ENCODE assay signal across 8 cellular contexts in genomic region chr15:51229907-51230328, GRCh38.
A peak's percentile ranks its signal among the peaks of the same experiment; 100 is the strongest.
DNase-seq lines count a peak whose midpoint lies in the region; ATAC-seq and TF ChIP-seq lines count a peak whose summit lies in the region.

No MANE protein-coding gene starts in this region.

- 45% methylated on average over 2 of the region's 2 CpGs for WGBS in SK-N-SH (ENCODE audit: low lambda C conversion rate)
- 22 to 23% methylated on average over 2 of the region's 2 CpGs for WGBS in aorta, 2 donors

- H3K9ac ChIP-seq in SK-N-SH = no peak overlapping the region

- TF ChIP-seq CTCF in SK-N-SH (IDR thresholded peaks at IDR 0.05) = peak; percentile 55

- H3K4me1 ChIP-seq in SK-N-SH (ENCODE audit: control insufficient read depth in 1 of 2, insufficient read depth in 2 of 2, low read depth in 1 of 2, low read length in 1 of 2) (peaks cover 3 to 11% of the 10 kb centered on the region in 2 experiments; a peak in 2 of 4 replicates), aorta (ENCODE audit: control insufficient read depth in 1 of 2, insufficient read depth in 2 of 2, low read length in 2 of 2) (peaks cover 3 to 9% of the 10 kb centered on the region in 2 donors)

- no peak overlapping the region for H3K4me2 ChIP-seq in SK-N-SH

- no peak overlapping the region for H2AFZ ChIP-seq in SK-N-SH (ENCODE audit: low read depth)

- intact Hi-C loops in Right ventricle myocardium inferior (cut with DNase I) = loop anchor here (5.0 kb wide), 1 partner anchor 152 kb away; no protein-coding TSS in a partner anchor
- intact Hi-C loops in cardiac septum (cut with DNase I) = loop anchor here (2.0 to 5.0 kb wide), 2 partner anchors 52 to 151 kb away; no protein-coding TSS in a partner anchor
- intact Hi-C loops in left cardiac atrium (cut with DNase I) = loop anchor here (1.0 to 5.0 kb wide), 2 partner anchors 151 to 172 kb away; no protein-coding TSS in a partner anchor
- intact Hi-C loops in aorta (cut with DNase I) = loop anchor here in 1 of 2 donors (5.0 kb wide), 3 partner anchors 38 to 152 kb away; no protein-coding TSS in a partner anchor

- H3K27me3 ChIP-seq in SK-N-SH (ENCODE audit: insufficient read depth) = no peaks in the 10 kb centered on the region; the same call in 1 of the 2 replicates
- no peaks in the 10 kb centered on the region for H3K27me3 ChIP-seq in aorta (ENCODE audit: control insufficient read depth in 1 of 2, insufficient read depth in 2 of 2, low read length in 1 of 2)

- POLR2A ChIA-PET in SK-N-SH (lab: Yijun Ruan, JAX) = no interaction called here

- H4K20me1 ChIP-seq in SK-N-SH (ENCODE audit: insufficient read depth) = no peaks in the 10 kb centered on the region

- H3K9me3 ChIP-seq in SK-N-SH = no peaks in the 10 kb centered on the region
- no peaks in the 10 kb centered on the region for H3K9me3 ChIP-seq in aorta (ENCODE audit: control insufficient read depth, low read length)

- H3K27ac ChIP-seq in SK-N-SH (ENCODE audit: low read depth in 2 of 2, low read length in 1 of 2) (no peak overlapping the region; a peak in 1 of 4 replicates), aorta (ENCODE audit: low read depth in 1 of 2, low read length in 2 of 2) (no peak overlapping the region)

- peak; percentile 88 for TF ChIP-seq RAD21 in SK-N-SH (IDR thresholded peaks at IDR 0.05; ENCODE audit: low read length)

- H3F3A ChIP-seq in SK-N-SH (replicated peaks; ENCODE audit: insufficient read depth) = no peaks in the 10 kb centered on the region

- H3K9me2 ChIP-seq in SK-N-SH = no peaks in the 10 kb centered on the region

- peak; percentile 65 for ATAC-seq in Right ventricle myocardium inferior
- ATAC-seq in left cardiac atrium = peak; percentile 57 to 85
- ATAC-seq in aorta (ENCODE audit: low FRiP score) = peak; percentile 65

- no peak overlapping the region; a peak in 1 of 4 replicates for H3K4me3 ChIP-seq in SK-N-SH (ENCODE audit: low read depth in 2 of 2, low read length in 1 of 2)
- no peak overlapping the region for H3K4me3 ChIP-seq in aorta (ENCODE audit: low read length in 2 of 2)

- H3K36me3 ChIP-seq in SK-N-SH (replicated peaks in 1 of 2; ENCODE audit: control insufficient read depth in 1 of 2, insufficient read depth in 2 of 2, low read length in 1 of 2) (no peaks in the 10 kb centered on the region), aorta (ENCODE audit: control insufficient read depth in 1 of 2, insufficient read depth in 2 of 2, low read length in 1 of 2) (no peaks in the 10 kb centered on the region)

- CTCF ChIA-PET in SK-N-SH (lab: Yijun Ruan, JAX) = interaction anchor here (0.7 to 8.2 kb wide), 35 partner anchors 9 to 420 kb away, joined by 3 to 147 read pairs (median 5); partner anchors contain the start of gene GLDN

- no peaks in the 10 kb centered on the region for H3K79me2 ChIP-seq in SK-N-SH (ENCODE audit: insufficient read depth)

- DNase-seq in Right ventricle myocardium inferior (ENCODE audit: missing footprints) (no peak), cardiac septum (ENCODE audit: low spot score) (no peak), SK-N-SH (peak; percentile 55), left cardiac atrium (no peak), aorta (no peak), occipital lobe (lab: John Stamatoyannopoulos, UW) (no peak), SHP77 (lab: John Stamatoyannopoulos, UW) (no peak)
- no peak for DNase-seq in activated CD4-positive, alpha-beta T cell treated with anti-CD3 and anti-CD28 coated beads, Interleukin-2, amount 50 U/mL, for 4 hours

- no peak for TF ChIP-seq EP300 in SK-N-SH (IDR thresholded peaks at IDR 0.05; ENCODE audit: borderline replicate concordance in 1 of 2, low read depth in 1 of 2, low read length in 1 of 2)

TF ChIP-seq in SK-N-SH, 30 proteins besides CTCF, POLR2A, EP300 and RAD21:
- TF ChIP-seq SMC3 (IDR thresholded peaks at IDR 0.05; ENCODE audit: low read depth, low read length) = peak; percentile 62
- TF ChIP-seq RFX5 (IDR thresholded peaks at IDR 0.05; ENCODE audit: low read length) = no peak
